20 cellular contexts compared by ENCODE assay signal in genomic region chr2:223588251-223588650, GRCh38. TPM values are rescaled to one million over a fixed set of nuclear protein-coding genes. Genes with fewer than 3 reads are reported as not detected.
"Had no signal": no experiment of that assay in that cellular context is flagged by ENCODE, and none has a peak within 500 bp of the region (broad histone marks: within the 10 kb centered on the region; RNA-seq: fewer than 3 reads in every experiment).

No MANE protein-coding gene starts in this region.

- DNase-seq: effector memory CD8-positive, alpha-beta T cell; esophagus squamous epithelium; foreskin melanocyte; head of caudate nucleus; kidney glomerular epithelial cell; naive thymus-derived CD4-positive, alpha-beta T cell; nephron progenitor cell; psoas muscle; retina; right lobe of liver; stimulated activated CD4-positive, alpha-beta T cell treated with anti-CD3 and anti-CD28 coated beads, Interleukin-4, amount 100 ng/mL, for 1 hour; stimulated activated CD8-positive, alpha-beta memory T cell treated with anti-CD3 and anti-CD28 coated beads, Interleukin-4, amount 100 ng/mL, for 48 hours; testis had no signal

- H3K4me3 Mint-ChIP-seq: effector memory CD8-positive, alpha-beta T cell; naive thymus-derived CD4-positive, alpha-beta T cell; nephron progenitor cell; stimulated activated effector memory CD8-positive, alpha-beta T cell treated with anti-CD3 and anti-CD28 coated beads, Interleukin-12 subunit alpha, Interleukin-12 subunit beta, amount 100 ng/mL, for 72 hours; stimulated activated naive CD8-positive, alpha-beta T cell treated with anti-CD3 and anti-CD28 coated beads, Interleukin-15, Interleukin-2, amounts not matched to agents 100 ng/mL and 50 ng/mL, for 24 hours had no signal

- H2AFZ ChIP-seq: hepatocyte had no signal

- H3K36me3 ChIP-seq: esophagus squamous epithelium, neutrophil, right lobe of liver, tibial nerve had no signal

- H3K79me2 ChIP-seq: hepatocyte had no signal

- H3K36me3 Mint-ChIP-seq: naive thymus-derived CD4-positive, alpha-beta T cell; stimulated activated effector memory CD8-positive, alpha-beta T cell treated with anti-CD3 and anti-CD28 coated beads, Interleukin-12 subunit alpha, Interleukin-12 subunit beta, amount 100 ng/mL, for 72 hours had no signal

- H3K4me1 Mint-ChIP-seq: naive thymus-derived CD4-positive, alpha-beta T cell; nephron progenitor cell; stimulated activated effector memory CD8-positive, alpha-beta T cell treated with anti-CD3 and anti-CD28 coated beads, Interleukin-12 subunit alpha, Interleukin-12 subunit beta, amount 100 ng/mL, for 72 hours had no signal

- H3K9me3 ChIP-seq: esophagus squamous epithelium, neutrophil, psoas muscle, right lobe of liver, testis, tibial nerve had no signal

- H3K4me3 ChIP-seq: esophagus squamous epithelium, hepatocyte, psoas muscle, right lobe of liver, testis, tibial nerve had no signal

- H3K27ac ChIP-seq: esophagus squamous epithelium, hepatocyte, neutrophil, psoas muscle, right lobe of liver, testis, tibial nerve had no signal

- ATAC-seq: effector memory CD8-positive, alpha-beta T cell; naive thymus-derived CD4-positive, alpha-beta T cell; psoas muscle; right lobe of liver; stimulated activated effector memory CD8-positive, alpha-beta T cell treated with anti-CD3 and anti-CD28 coated beads, Interleukin-12 subunit alpha, Interleukin-12 subunit beta, amount 100 ng/mL, for 72 hours had no signal

- H3K27ac Mint-ChIP-seq: effector memory CD8-positive, alpha-beta T cell; naive thymus-derived CD4-positive, alpha-beta T cell; nephron progenitor cell; stimulated activated effector memory CD8-positive, alpha-beta T cell treated with anti-CD3 and anti-CD28 coated beads, Interleukin-12 subunit alpha, Interleukin-12 subunit beta, amount 100 ng/mL, for 72 hours; stimulated activated naive CD8-positive, alpha-beta T cell treated with anti-CD3 and anti-CD28 coated beads, Interleukin-15, Interleukin-2, amounts not matched to agents 100 ng/mL and 50 ng/mL, for 24 hours had no signal

- H3K27me3 Mint-ChIP-seq: stimulated activated naive CD8-positive, alpha-beta T cell treated with anti-CD3 and anti-CD28 coated beads, Interleukin-15, Interleukin-2, amounts not matched to agents 100 ng/mL and 50 ng/mL, for 24 hours had no signal

- H3K27me3 ChIP-seq: esophagus squamous epithelium, hepatocyte, right lobe of liver, testis, tibial nerve had no signal

- H3K4me1 ChIP-seq: psoas muscle, right lobe of liver, testis had no signal

- H3K9me3 Mint-ChIP-seq: effector memory CD8-positive, alpha-beta T cell; nephron progenitor cell; stimulated activated naive CD8-positive, alpha-beta T cell treated with anti-CD3 and anti-CD28 coated beads, Interleukin-15, Interleukin-2, amounts not matched to agents 100 ng/mL and 50 ng/mL, for 24 hours had no signal

- H3K4me2 ChIP-seq: hepatocyte had no signal

RNA-seq across cellular contexts. Expression of gene SCG2, which starts 13.9 kb away (rescaled TPM):
- total RNA-seq: liver, lung microvascular endothelial cell, right lobe of liver had no signal
- polyA plus RNA-seq: liver; naive thymus-derived CD4-positive, alpha-beta T cell had no signal
